16 cellular contexts compared by ENCODE assay signal in genomic region chrX:140151316-140151715, GRCh38.
DNase-seq lines count a peak whose midpoint lies in the region; ATAC-seq and TF ChIP-seq lines count a peak whose summit lies in the region.
"Had no signal": no experiment of that assay in that cellular context is flagged by ENCODE, and none has a peak within 500 bp of the region (broad histone marks: within the 10 kb centered on the region; RNA-seq: fewer than 3 reads in every experiment).

No MANE protein-coding gene starts in this region.

- H3K79me2 ChIP-seq in PC-3 (ENCODE audit: low read length) = no peaks in the 10 kb centered on the region

- TF ChIP-seq POLR2A in vagina (IDR thresholded peaks at IDR 0.05) = no peak

- H4K20me1 ChIP-seq in PC-3 (ENCODE audit: low read length) = no peaks in the 10 kb centered on the region
- H4K20me1 ChIP-seq: BLaER1 treated with 17β-estradiol and CSF1 and Interleukin-3, amounts not matched to agents 10 nM and 100 nM had no signal

- H3K4me2 ChIP-seq in PC-3 (ENCODE audit: low read length) = no peak overlapping the region
- H3K4me2 ChIP-seq: BLaER1 treated with 17β-estradiol and CSF1 and Interleukin-3, amounts not matched to agents 10 nM and 100 nM had no signal

- BruUV-seq in PC-3 (replicated peaks; lab: Mats Ljungman, UMichigan) = no TSS peak

- H3K27me3 ChIP-seq in PC-3 (ENCODE audit: low read length) (no peaks in the 10 kb centered on the region), vagina (no peaks in the 10 kb centered on the region)

- ATAC-seq in PC-3 = no peak
- no peak for ATAC-seq in HG02970 (IDR thresholded peaks at IDR 0.05; ENCODE audit: low FRiP score, unreplicated experiment)
- ATAC-seq: CD8-positive, alpha-beta T cell; GM12878; HCT116 had no signal

- H3K36me3 ChIP-seq in PC-3 (ENCODE audit: low read depth, low read length) (no peaks in the 10 kb centered on the region), vagina (no peaks in the 10 kb centered on the region)
- H3K36me3 ChIP-seq: BLaER1 treated with 17β-estradiol and CSF1 and Interleukin-3, amounts not matched to agents 10 nM and 100 nM had no signal

- H3K9me2 ChIP-seq in PC-3 (replicated peaks; ENCODE audit: low read length) = no peaks in the 10 kb centered on the region

- no peak overlapping the region for H3K27ac ChIP-seq in PC-3 (ENCODE audit: low read length)
- H3K27ac ChIP-seq in epithelial cell of prostate = no peak overlapping the region
- H3K27ac ChIP-seq in vagina = no peak overlapping the region
- H3K27ac ChIP-seq: BLaER1 treated with 17β-estradiol and CSF1 and Interleukin-3, amounts not matched to agents 10 nM and 100 nM had no signal

- no peaks in the 10 kb centered on the region for H3K9me3 ChIP-seq in PC-3 (ENCODE audit: low read length)
- H3K9me3 ChIP-seq in vagina = no peaks in the 10 kb centered on the region

- intact Hi-C loops in PC-3 (cut with micrococcal nuclease) = no loop called here
- intact Hi-C loops in vagina (cut with DNase I) = no loop called here

- no peaks in the 10 kb centered on the region for H3F3A ChIP-seq in PC-3 (ENCODE audit: low read length, unreplicated experiment)

- CTCF ChIA-PET in PC-3 (lab: Charles Lee) = no interaction called here

- DNase-seq in M059J (ENCODE audit: low read depth) (peak; percentile 14), PC-3 (peak; percentile 27), astrocyte of the hippocampus (ENCODE audit: low read depth, low spot score) (peak; percentile 23), epithelial cell of prostate (ENCODE audit: low read depth, low spot score) (peak; percentile 29), vagina (ENCODE audit: extremely low spot score in 2 of 2) (no peak), NCI-H82 (lab: John Stamatoyannopoulos, UW) (no peak)
- DNase-seq: Calu3; CD8-positive, alpha-beta T cell; DMS79 treated with DMSO at 0.1 percent for 48 hours; GOT3; H7; HFFc6 had no signal

- no peak overlapping the region for H2AFZ ChIP-seq in PC-3 (ENCODE audit: low read length)

- H3K4me3 ChIP-seq in PC-3 (ENCODE audit: low read length) (no peak overlapping the region), vagina (no peak overlapping the region)
- H3K4me3 ChIP-seq: BLaER1 treated with 17β-estradiol and CSF1 and Interleukin-3, amounts not matched to agents 10 nM and 100 nM; GM12878 had no signal

- POLR2A ChIA-PET in PC-3 (lab: Charles Lee; ENCODE audit: unreplicated experiment) = no interaction called here

- TF ChIP-seq CTCF in PC-3 (conservative IDR thresholded peaks at IDR 0.05; ENCODE audit: low read depth, low read length) = no peak
- no peak for TF ChIP-seq CTCF in vagina (IDR thresholded peaks at IDR 0.05)

- H3K4me1 ChIP-seq in PC-3 (ENCODE audit: insufficient read depth, low read length) = no peaks in the 10 kb centered on the region
- no peaks in the 10 kb centered on the region for H3K4me1 ChIP-seq in vagina
- H3K4me1 ChIP-seq: BLaER1 treated with 17β-estradiol and CSF1 and Interleukin-3, amounts not matched to agents 10 nM and 100 nM had no signal

- H3K9ac ChIP-seq in PC-3 (ENCODE audit: low read length) = no peak overlapping the region
- H3K9ac ChIP-seq: BLaER1 treated with 17β-estradiol and CSF1 and Interleukin-3, amounts not matched to agents 10 nM and 100 nM had no signal

Comparison
In these comparisons a context has a peak if more than half of its experiments do, and no peak if none do; other contexts are left out.
1. DNase-seq: peak in M059J (single experiment), PC-3 (single experiment), astrocyte of the hippocampus (single experiment) and epithelial cell of prostate (single experiment); none in vagina (0 of 2) and NCI-H82 (single experiment).